Comparison of ENCODE assay signal across 9 cellular contexts in genomic region chr6:16239090-16239797, GRCh38. TPM values are rescaled to one million over a fixed set of nuclear protein-coding genes. Genes with fewer than 3 reads are reported as not detected.
DNase-seq lines count a peak whose midpoint lies in the region; ATAC-seq, FAIRE-seq and TF ChIP-seq lines count a peak whose summit lies in the region.
"Had no signal": no experiment of that assay in that cellular context is flagged by ENCODE, and none has a peak within 500 bp of the region (broad histone marks: within the 10 kb centered on the region; RNA-seq: fewer than 3 reads in every experiment).

No MANE protein-coding gene starts in this region.

- DNase-seq in 8988T (peak; percentile 84), GM12892 (ENCODE audit: insufficient read length) (no peak), NCI-H510A (lab: John Stamatoyannopoulos, UW) (peak; percentile 32), amniotic epithelial cell (ENCODE audit: low read depth) (peak; percentile 32), cardiac septum (ENCODE audit: low spot score) (peak; percentile 86), omental fat pad (ENCODE audit: low spot score) (peak; percentile 47)

- TF ChIP-seq CTCF in omental fat pad (IDR thresholded peaks at IDR 0.05), result no peak

- peak; percentile 70 for FAIRE-seq in GM12892 (lab: Jason Lieb, UNC)
- FAIRE-seq: islet of Langerhans had no signal

- no peak for TF ChIP-seq POLR2A in GM12892 (IDR thresholded peaks at IDR 0.05; ENCODE audit: low read depth, low read length)

- intact Hi-C loops in cardiac septum (cut with DNase I), result loop anchor here (2.0 kb wide), 1 partner anchor 38 kb away; no protein-coding TSS in a partner anchor

- peak; percentile 65 for ATAC-seq in omental fat pad (ENCODE audit: low FRiP score)
- no peak for ATAC-seq in GM19328 (IDR thresholded peaks at IDR 0.05; ENCODE audit: unreplicated experiment)
- ATAC-seq in HG03025 (IDR thresholded peaks at IDR 0.05; ENCODE audit: low FRiP score, unreplicated experiment), result no peak

RNA-seq across cellular contexts. Expression of gene GMPR, which starts 0.9 kb away (rescaled TPM):
- polyA plus RNA-seq in GM12892 (2012; ENCODE audit: missing spikeins), result 9.7 TPM
- total RNA-seq in cardiac septum (71.0 TPM), omental fat pad (10 to 100 TPM in 2 of 4 donors, 1 to 10 TPM in 2; 2.4 to 24.5 (median 9.9) TPM)
